ENCODE assay signal across 8 cellular contexts in genomic region chr11:111446404-111447152, GRCh38.
DNase-seq lines count a peak whose midpoint lies in the region; ATAC-seq and TF ChIP-seq lines count a peak whose summit lies in the region.

No MANE protein-coding gene starts in this region.

- DNase-seq in NCI-H1105 (lab: John Stamatoyannopoulos, UW), result peak; percentile 94
- peak; percentile 95 for DNase-seq in SKM-1 (lab: John Stamatoyannopoulos, UW; ENCODE audit: unreplicated experiment)
- DNase-seq in Right ventricle myocardium superior, result peak; percentile 75
- DNase-seq in putamen (ENCODE audit: low spot score), result peak; percentile 91
- no peak for DNase-seq in cortex of kidney (lab: John Stamatoyannopoulos, UW)

- peak; percentile 88 for ATAC-seq in HG02759 (IDR thresholded peaks at IDR 0.05; ENCODE audit: unreplicated experiment)
- peak; percentile 97 for ATAC-seq in Right ventricle myocardium superior (ENCODE audit: poor library complexity)

- H3K27me3 Mint-ChIP-seq in activated naive CD8-positive, alpha-beta T cell, result no peaks in the 10 kb centered on the region

- H3K9me3 Mint-ChIP-seq in activated naive CD8-positive, alpha-beta T cell (ENCODE audit: low read depth), result no peaks in the 10 kb centered on the region

- no peaks in the 10 kb centered on the region for H3K36me3 Mint-ChIP-seq in activated naive CD8-positive, alpha-beta T cell

- peak; percentile 85 for TF ChIP-seq CTCF in GM12874 (IDR thresholded peaks at IDR 0.05; ENCODE audit: insufficient read depth, low read depth, low read length)

- intact Hi-C loops in Right ventricle myocardium superior (cut with DNase I), result no loop called here

- peaks cover 14% of the 10 kb centered on the region for H3K4me1 Mint-ChIP-seq in activated naive CD8-positive, alpha-beta T cell (ENCODE audit: low read depth)

- no peak overlapping the region for H3K4me3 Mint-ChIP-seq in activated naive CD8-positive, alpha-beta T cell

- peak overlapping the region; percentile 13 for H3K27ac Mint-ChIP-seq in activated naive CD8-positive, alpha-beta T cell
